ENCODE assay signal across 16 cellular contexts in genomic region chr6:32111424-32112066, GRCh38. TPM values are rescaled to one million over a fixed set of nuclear protein-coding genes. Genes with fewer than 3 reads are reported as not detected.
DNase-seq lines count a peak whose midpoint lies in the region; ATAC-seq, FAIRE-seq and TF ChIP-seq lines count a peak whose summit lies in the region.
"Had no signal": no experiment of that assay in that cellular context is flagged by ENCODE, and none has a peak within 500 bp of the region (broad histone marks: within the 10 kb centered on the region; RNA-seq: fewer than 3 reads in every experiment).

No MANE protein-coding gene starts in this region.

- TF ChIP-seq POLR2A in HepG2 (IDR thresholded peaks at IDR 0.05; ENCODE audit: insufficient read depth in 1 of 2, low read depth in 2 of 2, low read length in 2 of 2) = no peak

- POLR2A ChIA-PET in HepG2 (lab: Yijun Ruan, JAX) = interaction anchor here (1.5 to 1.7 kb wide), 2 partner anchors 7 to 18 kb away, joined by 3 to 6 read pairs; partner anchors contain the start of gene FKBPL

- H3K4me1 ChIP-seq in liver (ENCODE audit: control insufficient read depth in 4 of 4, insufficient read depth in 4 of 4, low read length in 3 of 4) (peaks cover 3 to 14% (median 8%) of the 10 kb centered on the region in 4 donors), HepG2 (ENCODE audit: insufficient read depth, low read length) (peaks cover 16% of the 10 kb centered on the region), right atrium auricular region (peaks cover 0 to 88% of the 10 kb centered on the region in 2 donors)
- H3K4me1 ChIP-seq in effector memory CD4-positive, alpha-beta T cell (ENCODE audit: control insufficient read depth, insufficient read depth, low read length, poor library complexity, severe bottlenecking) = peaks cover 16% of the 10 kb centered on the region

- no TSS peak for BruUV-seq in HepG2 (replicated peaks; lab: Mats Ljungman, UMichigan)

- no peak for FAIRE-seq in HepG2 (lab: Jason Lieb, UNC)

- 77% methylated on average over 7 of the region's 7 CpGs for WGBS in liver
- 90% methylated on average over 7 of the region's 7 CpGs for WGBS in HepG2 (ENCODE audit: low lambda C conversion rate)

- no peak for DNase-seq in HepG2 (ENCODE audit: low spot score)
- DNase-seq in right atrium auricular region (ENCODE audit: low spot score) = peak; percentile 84
- DNase-seq in sciatic nerve (ENCODE audit: low spot score) = no peak
- no peak for DNase-seq in effector memory CD4-positive, alpha-beta T cell
- DNase-seq in SW 1271 (lab: John Stamatoyannopoulos, UW) = no peak
- DNase-seq: activated CD4-positive, alpha-beta T cell treated with anti-CD3 and anti-CD28 coated beads, Interleukin-2, amount 10 ng/mL, durations not matched to agents 24 days and 14 days; GOT3; islet precursor cell; mucosa of descending colon; NCI-H1436; NCI-H446; T1000 had no signal

- no peak overlapping the region for H3K9ac ChIP-seq in liver (ENCODE audit: low read depth in 1 of 2, low read length in 2 of 2)
- H3K9ac ChIP-seq in HepG2 (ENCODE audit: insufficient read depth, low read depth, low read length) = no peak overlapping the region

- H4K20me1 ChIP-seq in HepG2 (ENCODE audit: insufficient read depth, low read length) = no peaks in the 10 kb centered on the region

- H3K79me2 ChIP-seq in HepG2 (ENCODE audit: insufficient read depth, low read length) = no peaks in the 10 kb centered on the region

- H3K4me2 ChIP-seq in HepG2 (ENCODE audit: low read depth, low read length) = no peak overlapping the region

- TF ChIP-seq CTCF in liver (IDR thresholded peaks at IDR 0.05; ENCODE audit: low read depth, low read length, missing input control) (no peak), HepG2 (CRISPR knock-in tag; IDR thresholded peaks at IDR 0.05) (no peak), right atrium auricular region (IDR thresholded peaks at IDR 0.05) (no peak)

- TF ChIP-seq EP300 in HepG2 (IDR thresholded peaks at IDR 0.05; ENCODE audit: low read depth in 2 of 2, low read length in 2 of 2) = no peak
- TF ChIP-seq EP300 in HepG2 (CRISPR knock-in tag; IDR thresholded peaks at IDR 0.05; ENCODE audit: borderline replicate concordance) = no peak

- peaks cover 0 to 11% (median 5%) of the 10 kb centered on the region in 4 donors for H3K36me3 ChIP-seq in liver (ENCODE audit: control insufficient read depth in 4 of 4, insufficient read depth in 3 of 4, low read depth in 1 of 4, low read length in 3 of 4)
- peaks cover 0 to 11% of the 10 kb centered on the region in 2 experiments; a peak in 4 of 5 replicates for H3K36me3 ChIP-seq in HepG2 (replicated peaks in 1 of 2; ENCODE audit: control insufficient read depth in 1 of 2, insufficient read depth in 2 of 2, low read length in 2 of 2)
- H3K36me3 ChIP-seq in right atrium auricular region = peaks cover 3% of the 10 kb centered on the region
- H3K36me3 ChIP-seq in effector memory CD4-positive, alpha-beta T cell (ENCODE audit: control insufficient read depth, insufficient read depth, low read length) = peaks cover 12% of the 10 kb centered on the region

- no peak overlapping the region for H2AFZ ChIP-seq in HepG2 (ENCODE audit: low read length)

- H3K27ac ChIP-seq in liver (ENCODE audit: low read depth in 1 of 2, low read length in 2 of 2) (peak overlapping the region; percentile 32 to 37), HepG2 (ENCODE audit: extremely low read length, insufficient read depth, low read length) (no peak overlapping the region), right atrium auricular region (peak overlapping the region; percentile 83 to 89)
- no peak overlapping the region for H3K27ac ChIP-seq in effector memory CD4-positive, alpha-beta T cell (ENCODE audit: insufficient read depth, low read length, poor library complexity, severe bottlenecking)

- no peaks in the 10 kb centered on the region for H3K9me3 ChIP-seq in liver (ENCODE audit: control insufficient read depth in 4 of 4, low read length in 3 of 4)
- no peaks in the 10 kb centered on the region for H3K9me3 ChIP-seq in HepG2 (ENCODE audit: low read length)
- no peaks in the 10 kb centered on the region for H3K9me3 ChIP-seq in right atrium auricular region
- H3K9me3 ChIP-seq in effector memory CD4-positive, alpha-beta T cell (ENCODE audit: control insufficient read depth, low read length) = no peaks in the 10 kb centered on the region
- H3K9me3 ChIP-seq: mucosa of descending colon had no signal

- intact Hi-C loops in HepG2 (cut with micrococcal nuclease; ENCODE audit: unreplicated experiment) (no loop called here), sciatic nerve (cut with DNase I) (no loop called here)

- H3K27me3 ChIP-seq in liver (ENCODE audit: control insufficient read depth in 4 of 4, insufficient read depth in 4 of 4, low read length in 3 of 4) (peaks cover 0 to 2% (median 0%) of the 10 kb centered on the region in 4 donors), HepG2 (ENCODE audit: control insufficient read depth in 1 of 2, insufficient read depth in 2 of 2, low read length in 2 of 2) (peaks cover 0 to 18% of the 10 kb centered on the region in 2 experiments; a peak in 3 of 5 replicates), right atrium auricular region (no peaks in the 10 kb centered on the region)
- H3K27me3 ChIP-seq in effector memory CD4-positive, alpha-beta T cell (replicated peaks; ENCODE audit: control insufficient read depth, insufficient read depth, low read length, poor library complexity, severe bottlenecking) = peaks cover 2% of the 10 kb centered on the region

- ATAC-seq in HepG2 (no peak), sciatic nerve (peak; percentile 1), HG02571 (IDR thresholded peaks at IDR 0.05; ENCODE audit: unreplicated experiment) (no peak), GM18511 (IDR thresholded peaks at IDR 0.05; ENCODE audit: unreplicated experiment) (no peak)

- H3K4me3 ChIP-seq in liver (ENCODE audit: low read depth in 1 of 3, low read length in 3 of 3) (no peak overlapping the region), HepG2 (replicated peaks in 1 of 3; ENCODE audit: insufficient read depth in 1 of 3, low read depth in 2 of 3, low read length in 3 of 3) (no peak overlapping the region), right atrium auricular region (no peak overlapping the region)
- H3K4me3 ChIP-seq in effector memory CD4-positive, alpha-beta T cell (ENCODE audit: insufficient read depth, low read depth, low read length, poor library complexity, severe bottlenecking) = no peak overlapping the region
- H3K4me3 ChIP-seq: mucosa of descending colon had no signal

- in situ Hi-C loops in HepG2 (cut with HindIII; ENCODE audit: extremely low pct_ligation_motif_present, low pct_unique_long_range_greater_than_20kb) = no loop called here

- CTCF ChIA-PET in HepG2 (lab: Yijun Ruan, JAX; ENCODE audit: low intra/inter-chr PET ratio, low total read pairs) = no interaction called here

- no peak for TF ChIP-seq RAD21 in liver (IDR thresholded peaks at IDR 0.05)
- no peak for TF ChIP-seq RAD21 in HepG2 (CRISPR knock-in tag; IDR thresholded peaks at IDR 0.05)

RNA-seq across cellular contexts. Expression of gene TNXB, which starts 2.4 kb away (rescaled TPM):
- 10 to 100 TPM in 1 of 2 donors, 1 to 10 TPM in 1; 6.8 to 17.1 TPM for total RNA-seq in liver
- polyA plus RNA-seq in liver = 1 to 10 TPM; 3.0 to 4.4 TPM
- total RNA-seq in HepG2 (2016; rRNA removed; fragmentation: Illumina TruSeq; extraction: Trizol) = 0.74 and 1.6 TPM in 2 replicates
- 0.20 and 0.35 TPM in 2 replicates for total RNA-seq in HepG2 (2016; cell fraction: cytosol; rRNA removed; fragmentation: Illumina TruSeq; extraction: Trizol; ENCODE audit: low read depth)
- total RNA-seq in HepG2 (2016; cell fraction: insoluble cytoplasmic fraction; rRNA removed; fragmentation: Illumina TruSeq; extraction: Trizol) = 0.86 and 1.5 TPM in 2 replicates
- 0.65 and 0.83 TPM in 2 replicates for total RNA-seq in HepG2 (2016; cell fraction: membrane; rRNA removed; fragmentation: Illumina TruSeq; extraction: Trizol)
- 1.9 and 2.9 TPM in 2 replicates for total RNA-seq in HepG2 (2016; cell fraction: nucleus; rRNA removed; fragmentation: Illumina TruSeq; extraction: Trizol)
- 2.7 and 2.9 TPM in 2 replicates for polyA plus RNA-seq in HepG2 (2011; rRNA removed)
- polyA plus RNA-seq in HepG2 (2011; cell fraction: cytosol; rRNA removed) = 1.8 and 3.0 TPM in 2 replicates
- 11.9 and 13.2 TPM in 2 replicates for polyA plus RNA-seq in HepG2 (2011; cell fraction: nucleus; rRNA removed)
- polyA plus RNA-seq in HepG2 (2012) = 2.9 and 4.4 TPM in 2 replicates
- polyA plus RNA-seq in HepG2 (2016; cell fraction: cytosol; fragmentation: Illumina TruSeq; extraction: Trizol; ENCODE audit: low read depth) = 0.37 and 0.42 TPM in 2 replicates
- 0.76 and 1.1 TPM in 2 replicates for polyA plus RNA-seq in HepG2 (2016; cell fraction: insoluble cytoplasmic fraction; fragmentation: Illumina TruSeq; extraction: Trizol; ENCODE audit: low read depth)
- 0.43 and 0.76 TPM in 2 replicates for polyA plus RNA-seq in HepG2 (2016; cell fraction: membrane; fragmentation: Illumina TruSeq; extraction: Trizol; ENCODE audit: low read depth)
- 1.9 and 4.8 TPM in 2 replicates for polyA plus RNA-seq in HepG2 (2016; cell fraction: nucleus; fragmentation: Illumina TruSeq; extraction: Trizol; ENCODE audit: insufficient read depth, low read depth)
- 1.8 and 5.9 TPM in 2 replicates for polyA minus RNA-seq in HepG2 (2011; rRNA and poly(A)+ RNA removed; ENCODE audit: low replicate concordance)
- polyA minus RNA-seq in HepG2 (2011; cell fraction: cytosol; rRNA and poly(A)+ RNA removed) = 0.49 and 2.0 TPM in 2 replicates
- 6.1 and 7.2 TPM in 2 replicates for polyA minus RNA-seq in HepG2 (2011; cell fraction: nucleus; rRNA and poly(A)+ RNA removed)
- total RNA-seq in right atrium auricular region = 100 to 1,000 TPM; 138 to 210 TPM
- total RNA-seq in sciatic nerve = 423 TPM

RNA-seq across cellular contexts. Expression of gene ATF6B, which starts 16.5 kb away (rescaled TPM):
- total RNA-seq in liver (10 to 100 TPM; 13.6 to 13.9 TPM), HepG2 (2016; rRNA removed; fragmentation: Illumina TruSeq; extraction: Trizol) (7.5 and 18.1 TPM in 2 replicates), right atrium auricular region (10 to 100 TPM; 15.0 to 15.3 TPM), sciatic nerve (88.4 TPM)
- polyA plus RNA-seq in liver (10 to 100 TPM; 17.1 to 24.8 TPM), HepG2 (2011; rRNA removed) (44.0 and 45.8 TPM in 2 replicates)
- total RNA-seq in HepG2 (2016; cell fraction: cytosol; rRNA removed; fragmentation: Illumina TruSeq; extraction: Trizol; ENCODE audit: low read depth) = 5.4 and 6.0 TPM in 2 replicates
- total RNA-seq in HepG2 (2016; cell fraction: insoluble cytoplasmic fraction; rRNA removed; fragmentation: Illumina TruSeq; extraction: Trizol) = 6.5 and 17.9 TPM in 2 replicates
- total RNA-seq in HepG2 (2016; cell fraction: membrane; rRNA removed; fragmentation: Illumina TruSeq; extraction: Trizol) = 4.1 and 4.3 TPM in 2 replicates
- total RNA-seq in HepG2 (2016; cell fraction: nucleus; rRNA removed; fragmentation: Illumina TruSeq; extraction: Trizol) = 22.6 and 23.3 TPM in 2 replicates
- polyA plus RNA-seq in HepG2 (2011; cell fraction: cytosol; rRNA removed) = 13.6 and 15.3 TPM in 2 replicates
- 155 and 167 TPM in 2 replicates for polyA plus RNA-seq in HepG2 (2011; cell fraction: nucleus; rRNA removed)
- 24.1 and 28.4 TPM in 2 replicates for polyA plus RNA-seq in HepG2 (2012)
- 2.5 and 3.2 TPM in 2 replicates for polyA plus RNA-seq in HepG2 (2016; cell fraction: cytosol; fragmentation: Illumina TruSeq; extraction: Trizol; ENCODE audit: low read depth)
- 10.4 and 12.2 TPM in 2 replicates for polyA plus RNA-seq in HepG2 (2016; cell fraction: insoluble cytoplasmic fraction; fragmentation: Illumina TruSeq; extraction: Trizol; ENCODE audit: low read depth)
- polyA plus RNA-seq in HepG2 (2016; cell fraction: membrane; fragmentation: Illumina TruSeq; extraction: Trizol; ENCODE audit: low read depth) = 3.3 and 4.5 TPM in 2 replicates
- 77.6 and 81.7 TPM in 2 replicates for polyA plus RNA-seq in HepG2 (2016; cell fraction: nucleus; fragmentation: Illumina TruSeq; extraction: Trizol; ENCODE audit: insufficient read depth, low read depth)
- polyA minus RNA-seq in HepG2 (2011; rRNA and poly(A)+ RNA removed; ENCODE audit: low replicate concordance) = 79.0 and 84.0 TPM in 2 replicates
- 14.2 and 16.6 TPM in 2 replicates for polyA minus RNA-seq in HepG2 (2011; cell fraction: cytosol; rRNA and poly(A)+ RNA removed)
- 40.5 and 43.0 TPM in 2 replicates for polyA minus RNA-seq in HepG2 (2011; cell fraction: nucleus; rRNA and poly(A)+ RNA removed)

RNA-seq across cellular contexts. Expression of gene FKBPL, which starts 18.5 kb away (rescaled TPM):
- total RNA-seq in liver = 1 to 10 TPM; 2.3 to 5.7 TPM
- polyA plus RNA-seq in liver = 1 to 10 TPM; 2.8 to 3.3 TPM
- 10.0 and 11.0 TPM in 2 replicates for total RNA-seq in HepG2 (2016; rRNA removed; fragmentation: Illumina TruSeq; extraction: Trizol)
- 3.2 and 3.3 TPM in 2 replicates for total RNA-seq in HepG2 (2016; cell fraction: cytosol; rRNA removed; fragmentation: Illumina TruSeq; extraction: Trizol; ENCODE audit: low read depth)
- total RNA-seq in HepG2 (2016; cell fraction: insoluble cytoplasmic fraction; rRNA removed; fragmentation: Illumina TruSeq; extraction: Trizol) = 10.6 and 12.0 TPM in 2 replicates
- 5.3 and 5.7 TPM in 2 replicates for total RNA-seq in HepG2 (2016; cell fraction: membrane; rRNA removed; fragmentation: Illumina TruSeq; extraction: Trizol)
- 3.6 and 4.7 TPM in 2 replicates for total RNA-seq in HepG2 (2016; cell fraction: nucleus; rRNA removed; fragmentation: Illumina TruSeq; extraction: Trizol)
- polyA plus RNA-seq in HepG2 (2011; rRNA removed) = 2.9 and 3.0 TPM in 2 replicates
- polyA plus RNA-seq in HepG2 (2011; cell fraction: cytosol; rRNA removed) = 3.5 and 3.9 TPM in 2 replicates
- 2.3 TPM in 2 replicates for polyA plus RNA-seq in HepG2 (2011; cell fraction: nucleus; rRNA removed)
- polyA plus RNA-seq in HepG2 (2012) = 2.4 and 3.6 TPM in 2 replicates
- polyA plus RNA-seq in HepG2 (2016; cell fraction: cytosol; fragmentation: Illumina TruSeq; extraction: Trizol; ENCODE audit: low read depth) = 2.5 and 3.0 TPM in 2 replicates
- polyA plus RNA-seq in HepG2 (2016; cell fraction: insoluble cytoplasmic fraction; fragmentation: Illumina TruSeq; extraction: Trizol; ENCODE audit: low read depth) = 10.8 and 12.4 TPM in 2 replicates
- 3.5 and 4.2 TPM in 2 replicates for polyA plus RNA-seq in HepG2 (2016; cell fraction: membrane; fragmentation: Illumina TruSeq; extraction: Trizol; ENCODE audit: low read depth)
- polyA plus RNA-seq in HepG2 (2016; cell fraction: nucleus; fragmentation: Illumina TruSeq; extraction: Trizol; ENCODE audit: insufficient read depth, low read depth) = 7.2 and 7.7 TPM in 2 replicates
- polyA minus RNA-seq in HepG2 (2011; rRNA and poly(A)+ RNA removed; ENCODE audit: low replicate concordance) = 3.3 and 9.3 TPM in 2 replicates
- polyA minus RNA-seq in HepG2 (2011; cell fraction: cytosol; rRNA and poly(A)+ RNA removed) = 1.8 and 2.4 TPM in 2 replicates
- 1.2 and 1.7 TPM in 2 replicates for polyA minus RNA-seq in HepG2 (2011; cell fraction: nucleus; rRNA and poly(A)+ RNA removed)
- total RNA-seq in right atrium auricular region = 1 to 10 TPM; 1.1 to 3.4 TPM
- total RNA-seq in sciatic nerve = 2.8 TPM

RNA-seq across cellular contexts. Expression of gene PRRT1, which starts 40.2 kb away (rescaled TPM):
- total RNA-seq in liver (under 1 TPM in 1 of 2 donors, not detected in 1; 0.08 TPM), HepG2 (2016; rRNA removed; fragmentation: Illumina TruSeq; extraction: Trizol) (0.11 and 0.64 TPM in 2 replicates), right atrium auricular region (1 to 10 TPM in 1 of 2 donors, under 1 TPM in 1; 0.70 to 1.1 TPM), sciatic nerve (6.1 TPM)
- polyA plus RNA-seq in liver (under 1 TPM; 0.19 to 0.24 TPM), HepG2 (2011; rRNA removed) (1.4 TPM in 2 replicates)
- not detected in 2 replicates for total RNA-seq in HepG2 (2016; cell fraction: cytosol; rRNA removed; fragmentation: Illumina TruSeq; extraction: Trizol; ENCODE audit: low read depth)
- 0.41 TPM in 1 of 2 replicates, not detected in the other for total RNA-seq in HepG2 (2016; cell fraction: insoluble cytoplasmic fraction; rRNA removed; fragmentation: Illumina TruSeq; extraction: Trizol)
- total RNA-seq in HepG2 (2016; cell fraction: membrane; rRNA removed; fragmentation: Illumina TruSeq; extraction: Trizol) = 0.40 and 0.55 TPM in 2 replicates
- total RNA-seq in HepG2 (2016; cell fraction: nucleus; rRNA removed; fragmentation: Illumina TruSeq; extraction: Trizol) = 0.63 and 1.3 TPM in 2 replicates
- 0.38 and 0.76 TPM in 2 replicates for polyA plus RNA-seq in HepG2 (2011; cell fraction: cytosol; rRNA removed)
- polyA plus RNA-seq in HepG2 (2011; cell fraction: nucleus; rRNA removed) = 13.0 TPM in 2 replicates
- polyA plus RNA-seq in HepG2 (2012) = 3.2 and 3.3 TPM in 2 replicates
- 0.88 and 0.94 TPM in 2 replicates for polyA plus RNA-seq in HepG2 (2016; cell fraction: cytosol; fragmentation: Illumina TruSeq; extraction: Trizol; ENCODE audit: low read depth)
- 1.6 and 2.0 TPM in 2 replicates for polyA plus RNA-seq in HepG2 (2016; cell fraction: insoluble cytoplasmic fraction; fragmentation: Illumina TruSeq; extraction: Trizol; ENCODE audit: low read depth)
- polyA plus RNA-seq in HepG2 (2016; cell fraction: membrane; fragmentation: Illumina TruSeq; extraction: Trizol; ENCODE audit: low read depth) = 2.4 TPM in 2 replicates
- 10.1 and 13.9 TPM in 2 replicates for polyA plus RNA-seq in HepG2 (2016; cell fraction: nucleus; fragmentation: Illumina TruSeq; extraction: Trizol; ENCODE audit: insufficient read depth, low read depth)
- 0.35 and 0.42 TPM in 2 replicates for polyA minus RNA-seq in HepG2 (2011; rRNA and poly(A)+ RNA removed; ENCODE audit: low replicate concordance)
- 0.69 TPM in 1 of 2 replicates, not detected in the other for polyA minus RNA-seq in HepG2 (2011; cell fraction: cytosol; rRNA and poly(A)+ RNA removed)
- 0.25 and 0.52 TPM in 2 replicates for polyA minus RNA-seq in HepG2 (2011; cell fraction: nucleus; rRNA and poly(A)+ RNA removed)
- total RNA-seq: Daoy had no signal

RNA-seq across cellular contexts. Expression of gene PPT2, which starts 42.4 kb away (rescaled TPM):
- 10 to 100 TPM; 22.3 to 47.4 TPM for total RNA-seq in liver
- polyA plus RNA-seq in liver = 1 to 10 TPM; 7.6 to 7.8 TPM
- 20.1 and 39.2 TPM in 2 replicates for total RNA-seq in HepG2 (2016; rRNA removed; fragmentation: Illumina TruSeq; extraction: Trizol)
- 5.6 and 9.7 TPM in 2 replicates for total RNA-seq in HepG2 (2016; cell fraction: cytosol; rRNA removed; fragmentation: Illumina TruSeq; extraction: Trizol; ENCODE audit: low read depth)
- total RNA-seq in HepG2 (2016; cell fraction: insoluble cytoplasmic fraction; rRNA removed; fragmentation: Illumina TruSeq; extraction: Trizol) = 19.2 and 37.8 TPM in 2 replicates
- 16.4 and 20.0 TPM in 2 replicates for total RNA-seq in HepG2 (2016; cell fraction: membrane; rRNA removed; fragmentation: Illumina TruSeq; extraction: Trizol)
- 35.4 and 44.6 TPM in 2 replicates for total RNA-seq in HepG2 (2016; cell fraction: nucleus; rRNA removed; fragmentation: Illumina TruSeq; extraction: Trizol)
- 61.8 and 79.3 TPM in 2 replicates for polyA plus RNA-seq in HepG2 (2011; rRNA removed)
- polyA plus RNA-seq in HepG2 (2011; cell fraction: cytosol; rRNA removed) = 49.1 and 57.1 TPM in 2 replicates
- polyA plus RNA-seq in HepG2 (2011; cell fraction: nucleus; rRNA removed) = 64.9 and 74.8 TPM in 2 replicates
- polyA plus RNA-seq in HepG2 (2012) = 26.9 and 27.6 TPM in 2 replicates
- polyA plus RNA-seq in HepG2 (2016; cell fraction: cytosol; fragmentation: Illumina TruSeq; extraction: Trizol; ENCODE audit: low read depth) = 6.6 and 9.2 TPM in 2 replicates
- polyA plus RNA-seq in HepG2 (2016; cell fraction: insoluble cytoplasmic fraction; fragmentation: Illumina TruSeq; extraction: Trizol; ENCODE audit: low read depth) = 22.9 and 24.6 TPM in 2 replicates
- polyA plus RNA-seq in HepG2 (2016; cell fraction: membrane; fragmentation: Illumina TruSeq; extraction: Trizol; ENCODE audit: low read depth) = 13.8 and 16.0 TPM in 2 replicates
- 77.3 and 84.1 TPM in 2 replicates for polyA plus RNA-seq in HepG2 (2016; cell fraction: nucleus; fragmentation: Illumina TruSeq; extraction: Trizol; ENCODE audit: insufficient read depth, low read depth)
- polyA minus RNA-seq in HepG2 (2011; rRNA and poly(A)+ RNA removed; ENCODE audit: low replicate concordance) = 61.4 and 89.7 TPM in 2 replicates
- 17.0 and 18.1 TPM in 2 replicates for polyA minus RNA-seq in HepG2 (2011; cell fraction: cytosol; rRNA and poly(A)+ RNA removed)
- polyA minus RNA-seq in HepG2 (2011; cell fraction: nucleus; rRNA and poly(A)+ RNA removed) = 28.8 and 29.7 TPM in 2 replicates
- total RNA-seq in right atrium auricular region = 10 to 100 TPM; 19.5 to 27.0 TPM
- 38.8 TPM for total RNA-seq in sciatic nerve

Comparison
In these comparisons a context has a peak if more than half of its experiments do, and no peak if none do; other contexts are left out.
1. H3K27ac ChIP-seq: peak in liver (2 of 2) and right atrium auricular region (2 of 2); none in HepG2 (single experiment) and effector memory CD4-positive, alpha-beta T cell (single experiment).
2. RNA of gene TNXB, which starts 2.4 kb away (total RNA-seq): 423 TPM in sciatic nerve (single experiment) and 138 to 210 TPM in right atrium auricular region; 6.8 to 17.1 TPM in liver and 0.20 to 2.9 TPM in HepG2; every median in the first group is over 4 times any median in the second.